10 cellular contexts compared by ENCODE assay signal in the genomic region with DNA sequence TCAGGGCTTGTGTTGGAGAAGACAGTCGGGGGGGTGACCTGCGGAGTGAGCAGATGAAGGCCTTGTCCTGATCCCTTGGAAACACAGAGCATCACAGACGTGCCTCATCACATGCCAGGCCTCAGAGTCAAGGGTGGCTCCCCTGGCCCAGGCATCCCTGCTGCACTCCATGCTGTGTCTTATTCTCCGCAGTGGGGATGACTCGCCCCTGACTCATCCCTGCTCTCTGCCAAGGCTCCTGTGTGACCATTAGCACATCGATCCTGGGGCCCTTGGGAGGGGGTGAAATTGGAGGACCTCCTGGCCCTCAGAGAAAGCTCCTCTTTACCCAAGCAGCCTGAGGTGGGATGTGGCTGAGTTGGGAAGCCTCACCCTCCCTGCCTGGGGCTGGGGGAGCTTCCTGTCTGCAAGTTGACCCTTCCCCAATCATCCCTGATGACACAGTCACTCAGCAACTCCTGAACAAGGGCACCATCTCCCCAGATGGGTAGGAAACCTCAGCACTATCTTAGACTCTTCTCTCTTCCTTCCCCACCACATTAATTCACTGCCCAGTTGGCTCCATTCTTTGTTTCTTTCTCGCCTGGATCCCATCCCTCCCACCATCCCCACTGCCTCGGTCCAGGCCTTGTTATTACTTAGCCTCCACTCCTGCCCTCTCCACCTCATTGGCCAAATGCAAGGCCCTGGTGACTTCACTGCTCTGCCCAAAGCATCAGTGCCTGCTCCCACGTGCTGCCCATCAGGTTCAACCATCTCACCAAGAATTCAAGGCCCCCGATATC.
A peak's percentile ranks its signal among the peaks of the same experiment; 100 is the strongest.
DNase-seq lines count a peak whose midpoint lies in the region; TF ChIP-seq lines count a peak whose summit lies in the region.
"Had no signal": no experiment of that assay in that cellular context is flagged by ENCODE, and none has a peak within 500 bp of the region (broad histone marks: within the 10 kb centered on the region; RNA-seq: fewer than 3 reads in every experiment).

No MANE protein-coding gene starts in this region.

- no peaks in the 10 kb centered on the region for H3K9me3 Mint-ChIP-seq in type B pancreatic cell
- H3K9me3 Mint-ChIP-seq: activated naive CD8-positive, alpha-beta T cell treated with anti-CD3 and anti-CD28 coated beads, Interleukin-2, amount 10 ng/mL, durations not matched to agents 7 days and 5 days had no signal

- no peak for TF ChIP-seq CTCF in type B pancreatic cell (conservative IDR thresholded peaks at IDR 0.05)

- peak in 2 of 3 donors; percentile 4 to 9 for DNase-seq in stimulated activated CD4-positive, alpha-beta T cell treated with anti-CD3 and anti-CD28 coated beads, Interleukin-12 subunit alpha, Interleukin-12 subunit beta, amount 100 ng/mL, for 48 hours (ENCODE audit: low read depth in 2 of 3, low spot score in 1 of 3)
- DNase-seq in stimulated activated CD4-positive, alpha-beta T cell treated with anti-CD3 and anti-CD28 coated beads, Interleukin-4, amount 100 ng/mL, for 1 hour: no peak
- peak; percentile 86 for DNase-seq in T1000 (lab: John Stamatoyannopoulos, UW)
- peak; percentile 80 for DNase-seq in fibroblast of the conjunctiva (ENCODE audit: low read depth)
- DNase-seq in type B pancreatic cell (ENCODE audit: extremely low spot score, unreplicated experiment): peak; percentile 59
- no peak for DNase-seq in SIG-M5 (lab: John Stamatoyannopoulos, UW)
- DNase-seq in SK-N-DZ (ENCODE audit: low spot score): no peak
- no peak for DNase-seq in activated gamma-delta T cell treated with Interleukin-2 at 50 U/mL for 16 hours
- DNase-seq: activated naive CD8-positive, alpha-beta T cell treated with anti-CD3 and anti-CD28 coated beads, Interleukin-2, amount 10 ng/mL, durations not matched to agents 7 days and 5 days; DND-41 had no signal

- no peaks in the 10 kb centered on the region for H3K36me3 Mint-ChIP-seq in type B pancreatic cell
- H3K36me3 Mint-ChIP-seq: activated naive CD8-positive, alpha-beta T cell treated with anti-CD3 and anti-CD28 coated beads, Interleukin-2, amount 10 ng/mL, durations not matched to agents 7 days and 5 days had no signal

- peaks cover 3% of the 10 kb centered on the region for H3K4me1 Mint-ChIP-seq in type B pancreatic cell (ENCODE audit: unreplicated experiment)

- peaks cover 52% of the 10 kb centered on the region for H3K27me3 Mint-ChIP-seq in type B pancreatic cell

- H3K27ac Mint-ChIP-seq in type B pancreatic cell: no peak overlapping the region
- H3K27ac Mint-ChIP-seq: activated naive CD8-positive, alpha-beta T cell treated with anti-CD3 and anti-CD28 coated beads, Interleukin-2, amount 10 ng/mL, durations not matched to agents 7 days and 5 days had no signal

- H3K4me3 Mint-ChIP-seq in type B pancreatic cell: no peak overlapping the region
- H3K4me3 Mint-ChIP-seq: activated naive CD8-positive, alpha-beta T cell treated with anti-CD3 and anti-CD28 coated beads, Interleukin-2, amount 10 ng/mL, durations not matched to agents 7 days and 5 days had no signal

Comparison
In these comparisons a context has a peak if more than half of its experiments do, and no peak if none do; other contexts are left out.
1. DNase-seq: peak in stimulated activated CD4-positive, alpha-beta T cell treated with anti-CD3 and anti-CD28 coated beads, Interleukin-12 subunit alpha, Interleukin-12 subunit beta, amount 100 ng/mL, for 48 hours (2 of 3), T1000 (single experiment), fibroblast of the conjunctiva (single experiment) and type B pancreatic cell (single experiment); none in stimulated activated CD4-positive, alpha-beta T cell treated with anti-CD3 and anti-CD28 coated beads, Interleukin-4, amount 100 ng/mL, for 1 hour (single experiment), SIG-M5 (single experiment), SK-N-DZ (single experiment) and activated gamma-delta T cell treated with Interleukin-2 at 50 U/mL for 16 hours (single experiment).